Comparison of ENCODE assay signal across 28 cellular contexts in genomic region chr1:22188436-22188835, GRCh38. TPM values are rescaled to one million over a fixed set of nuclear protein-coding genes. Genes with fewer than 3 reads are reported as not detected.
DNase-seq lines count a peak whose midpoint lies in the region; ATAC-seq and TF ChIP-seq lines count a peak whose summit lies in the region.
"Had no signal": no experiment of that assay in that cellular context is flagged by ENCODE, and none has a peak within 500 bp of the region (broad histone marks: within the 10 kb centered on the region; RNA-seq: fewer than 3 reads in every experiment).

No MANE protein-coding gene starts in this region.

- H3K27me3 ChIP-seq in SK-N-SH (ENCODE audit: insufficient read depth) (no peaks in the 10 kb centered on the region), spleen (replicated peaks in 1 of 7) (peaks cover 0 to 34% (median 0%) of the 10 kb centered on the region in 7 donors)
- H3K27me3 ChIP-seq: BE2C, BLaER1 had no signal

- POLR2A ChIA-PET in SK-N-SH (lab: Yijun Ruan, JAX), result no interaction called here

- peak overlapping the region; percentile 31 for H3K27ac Mint-ChIP-seq in neural crest cell (ENCODE audit: unreplicated experiment)
- H3K27ac Mint-ChIP-seq in stimulated activated naive B cell treated with anti-CD40 and anti-IgM and Interleukin-4, amounts not matched to agents 10 μg/mL and 1 μg/mL and 100 μg/mL, for 72 hours, result peak overlapping the region; percentile 56
- H3K27ac Mint-ChIP-seq: CD4-positive, alpha-beta memory T cell; CD4-positive, CD25-positive, alpha-beta regulatory T cell had no signal

- WGBS in SK-N-SH (ENCODE audit: low lambda C conversion rate), result 53% methylated on average over 3 of the region's 3 CpGs
- WGBS in spleen, 5 donors, result 78 to 93% (median 91%) methylated on average over 3 of the region's 3 CpGs

- H3K36me3 Mint-ChIP-seq in neural crest cell (ENCODE audit: low read depth), result no peaks in the 10 kb centered on the region
- no peaks in the 10 kb centered on the region for H3K36me3 Mint-ChIP-seq in stimulated activated naive B cell treated with anti-CD40 and anti-IgM and Interleukin-4, amounts not matched to agents 10 μg/mL and 1 μg/mL and 100 μg/mL, for 72 hours
- H3K36me3 Mint-ChIP-seq: CD14-positive monocyte; CD4-positive, alpha-beta memory T cell; CD4-positive, CD25-positive, alpha-beta regulatory T cell had no signal

- TF ChIP-seq CTCF in SK-N-SH (IDR thresholded peaks at IDR 0.05) (no peak), neural crest cell (conservative IDR thresholded peaks at IDR 0.05) (no peak), spleen (IDR thresholded peaks at IDR 0.05 in 8 of 11, conservative IDR thresholded peaks at IDR 0.05 in 3 of 11) (no peak)

- H3K9me3 ChIP-seq in SK-N-SH (no peaks in the 10 kb centered on the region), spleen (no peaks in the 10 kb centered on the region)
- H3K9me3 ChIP-seq: BE2C, BLaER1 had no signal

- H3K4me2 ChIP-seq in SK-N-SH, result no peak overlapping the region
- H3K4me2 ChIP-seq: BLaER1 had no signal

- H3K79me2 ChIP-seq in SK-N-SH (ENCODE audit: insufficient read depth), result no peaks in the 10 kb centered on the region

- no peak for TF ChIP-seq POLR2A in spleen (IDR thresholded peaks at IDR 0.05)

- H3K9me3 Mint-ChIP-seq in neural crest cell, result no peaks in the 10 kb centered on the region
- H3K9me3 Mint-ChIP-seq in stimulated activated naive B cell treated with anti-CD40 and anti-IgM and Interleukin-4, amounts not matched to agents 10 μg/mL and 1 μg/mL and 100 μg/mL, for 72 hours, result no peaks in the 10 kb centered on the region
- H3K9me3 Mint-ChIP-seq: CD14-positive monocyte; CD4-positive, alpha-beta memory T cell; CD4-positive, CD25-positive, alpha-beta regulatory T cell; CD8-positive, alpha-beta memory T cell had no signal

- H3K36me3 ChIP-seq in SK-N-SH (replicated peaks in 1 of 2; ENCODE audit: control insufficient read depth in 1 of 2, insufficient read depth in 2 of 2, low read length in 1 of 2) (no peaks in the 10 kb centered on the region), spleen (no peaks in the 10 kb centered on the region)
- H3K36me3 ChIP-seq: BE2C, BLaER1 had no signal

- peaks cover 36% of the 10 kb centered on the region for H3K27me3 Mint-ChIP-seq in neural crest cell (ENCODE audit: low read depth)
- peaks cover 37 to 42% of the 10 kb centered on the region in 2 donors for H3K27me3 Mint-ChIP-seq in stimulated activated naive B cell treated with anti-CD40 and anti-IgM and Interleukin-4, amounts not matched to agents 10 μg/mL and 1 μg/mL and 100 μg/mL, for 72 hours

- no peak overlapping the region for H2AFZ ChIP-seq in SK-N-SH (ENCODE audit: low read depth)

- DNase-seq in SK-N-SH, result no peak
- no peak for DNase-seq in neural crest cell (ENCODE audit: low read depth, low spot score)
- DNase-seq in spleen, result peak; percentile 12
- DNase-seq in stimulated activated naive B cell treated with anti-CD40 and anti-IgM and Interleukin-4, amounts not matched to agents 10 μg/mL and 1 μg/mL and 100 μg/mL, for 72 hours, result no peak
- DNase-seq in effector CD8-positive, alpha-beta T cell (lab: John Stamatoyannopoulos, UW), result no peak
- no peak for DNase-seq in ecto neural progenitor cell (ENCODE audit: low spot score)
- DNase-seq: ACHN; BE2C; C1 segment of cervical spinal cord; CD4-positive, alpha-beta memory T cell; CD4-positive, CD25-positive, alpha-beta regulatory T cell; COR-L47; DMS 273 treated with DMSO at 0.1 percent for 48 hours; DMS153; DMS53; DMS79; DND-41; EL; GDM1 had no signal

- no peak for TF ChIP-seq EP300 in SK-N-SH (IDR thresholded peaks at IDR 0.05; ENCODE audit: borderline replicate concordance in 1 of 2, low read depth in 1 of 2, low read length in 1 of 2)

- H3F3A ChIP-seq in SK-N-SH (replicated peaks; ENCODE audit: insufficient read depth), result no peaks in the 10 kb centered on the region

- CTCF ChIA-PET in SK-N-SH (lab: Yijun Ruan, JAX), result interaction anchor here (2.0 kb wide), 1 partner anchor 13 kb away, joined by 8 read pairs; no protein-coding TSS in a partner anchor

- H3K27ac ChIP-seq in SK-N-SH (ENCODE audit: low read depth in 2 of 2, low read length in 1 of 2), result no peak overlapping the region
- H3K27ac ChIP-seq in spleen, result no peak overlapping the region
- H3K27ac ChIP-seq: 22Rv1, BLaER1 had no signal

- no peak overlapping the region for H3K4me3 ChIP-seq in SK-N-SH (ENCODE audit: low read depth in 2 of 2, low read length in 1 of 2)
- no peak overlapping the region for H3K4me3 ChIP-seq in spleen
- H3K4me3 ChIP-seq: BLaER1, GM12878 had no signal

- no peaks in the 10 kb centered on the region for H3K4me1 Mint-ChIP-seq in neural crest cell
- peaks cover 0 to 5% of the 10 kb centered on the region in 2 donors for H3K4me1 Mint-ChIP-seq in stimulated activated naive B cell treated with anti-CD40 and anti-IgM and Interleukin-4, amounts not matched to agents 10 μg/mL and 1 μg/mL and 100 μg/mL, for 72 hours
- H3K4me1 Mint-ChIP-seq: CD14-positive monocyte; CD4-positive, alpha-beta memory T cell; CD4-positive, CD25-positive, alpha-beta regulatory T cell had no signal

- H4K20me1 ChIP-seq in SK-N-SH (ENCODE audit: insufficient read depth), result no peaks in the 10 kb centered on the region
- H4K20me1 ChIP-seq: BLaER1 had no signal

- H3K9ac ChIP-seq in SK-N-SH, result no peak overlapping the region
- H3K9ac ChIP-seq: BLaER1 had no signal

- H3K4me1 ChIP-seq in SK-N-SH (ENCODE audit: control insufficient read depth in 1 of 2, insufficient read depth in 2 of 2, low read depth in 1 of 2, low read length in 1 of 2) (no peaks in the 10 kb centered on the region), spleen (no peaks in the 10 kb centered on the region)
- H3K4me1 ChIP-seq: BE2C had no signal

- intact Hi-C loops in spleen (cut with DNase I; ENCODE audit: low total_unique reads), result no loop called here

- TF ChIP-seq RAD21 in SK-N-SH (IDR thresholded peaks at IDR 0.05; ENCODE audit: low read length), result no peak

- H3K9me2 ChIP-seq in SK-N-SH, result no peaks in the 10 kb centered on the region

- ATAC-seq in SK-N-SH treated with all-trans-retinoic acid at 6 μM for 48 hours (no peak), HG03571 (IDR thresholded peaks at IDR 0.05; ENCODE audit: unreplicated experiment) (no peak)
- ATAC-seq in stimulated activated naive B cell treated with anti-CD40 and anti-IgM and Interleukin-4, amounts not matched to agents 10 μg/mL and 1 μg/mL and 100 μg/mL, for 72 hours (replicated peaks), result no peak
- ATAC-seq: GM12878 had no signal

- no peak overlapping the region for H3K4me3 Mint-ChIP-seq in neural crest cell
- no peak overlapping the region for H3K4me3 Mint-ChIP-seq in stimulated activated naive B cell treated with anti-CD40 and anti-IgM and Interleukin-4, amounts not matched to agents 10 μg/mL and 1 μg/mL and 100 μg/mL, for 72 hours
- H3K4me3 Mint-ChIP-seq: CD14-positive monocyte; CD4-positive, alpha-beta memory T cell; CD4-positive, CD25-positive, alpha-beta regulatory T cell; CD8-positive, alpha-beta memory T cell had no signal

TF ChIP-seq in SK-N-SH treated with all-trans-retinoic acid at 6 μM for 48 hours, 23 proteins besides CTCF, POLR2A, EP300 and RAD21:
- peak; percentile 76 for TF ChIP-seq ZFP3 (CRISPR knock-in tag; IDR thresholded peaks at IDR 0.05)
- no peak for TF ChIP-seq ESRRG (CRISPR knock-in tag; IDR thresholded peaks at IDR 0.05)

TF ChIP-seq in SK-N-SH, 30 proteins besides CTCF, POLR2A, EP300 and RAD21 (continues in another document):
- TF ChIP-seq PBX3 (IDR thresholded peaks at IDR 0.05) (no peak), RCOR1 (IDR thresholded peaks at IDR 0.05; ENCODE audit: low read length) (no peak), USF2 (IDR thresholded peaks at IDR 0.05; ENCODE audit: borderline replicate concordance, low read depth, low read length) (no peak), FOSL2 (IDR thresholded peaks at IDR 0.05; ENCODE audit: borderline replicate concordance, low read depth) (no peak), POLR2AphosphoS5 (IDR thresholded peaks at IDR 0.05; ENCODE audit: low read depth, low read length) (no peak), EZH2phosphoT487 (IDR thresholded peaks at IDR 0.05; ENCODE audit: borderline replicate concordance, low read depth) (no peak), FOXJ3 (CRISPR knock-in tag; IDR thresholded peaks at IDR 0.05) (no peak), CHD2 (IDR thresholded peaks at IDR 0.05; ENCODE audit: low read length, partially characterized antibody) (no peak), NFIC (IDR thresholded peaks at IDR 0.05; ENCODE audit: borderline replicate concordance) (no peak)

RNA-seq across cellular contexts. Expression of gene WNT4, which starts 45.5 kb away (rescaled TPM):
- polyA plus RNA-seq in SK-N-SH (2012; rRNA removed), result 0.03 and 0.08 TPM in 2 replicates
- 0.01 and 0.05 TPM in 2 replicates for polyA plus RNA-seq in SK-N-SH (2012; cell fraction: cytosol; rRNA removed)
- 0.02 and 0.23 TPM in 2 replicates for polyA plus RNA-seq in SK-N-SH (2012; cell fraction: nucleus; rRNA removed)
- 0.16 and 0.23 TPM in 2 replicates for total RNA-seq in neural crest cell
- under 1 TPM in 6 of 7 donors, not detected in 1; 0.07 to 0.47 (median 0.20) TPM for total RNA-seq in spleen
- under 1 TPM; 0.08 to 0.16 (median 0.11) TPM for polyA plus RNA-seq in spleen
- total RNA-seq: A673; CD4-positive, alpha-beta memory T cell; CD4-positive, CD25-positive, alpha-beta regulatory T cell; CD8-positive, alpha-beta memory T cell; GM12878 had no signal
- polyA plus RNA-seq: AG04450, CD14-positive monocyte had no signal
